8 cellular contexts compared by ENCODE assay signal in genomic region chr13:96661612-96662011, GRCh38.
"Had no signal": no experiment of that assay in that cellular context is flagged by ENCODE, and none has a peak within 500 bp of the region (broad histone marks: within the 10 kb centered on the region; RNA-seq: fewer than 3 reads in every experiment).

No MANE protein-coding gene starts in this region.

- DNase-seq: GDM1, GF-D8 had no signal

- H3K4me3 ChIP-seq: GM12878 had no signal

- FAIRE-seq: G401.6, GM12878, GM12891, GM12892, GM18507, GM19239 had no signal

- ATAC-seq: GM12878 had no signal
